Comparison of ENCODE assay signal across 16 cellular contexts in genomic region chr20:35395728-35396127, GRCh38. TPM values are rescaled to one million over a fixed set of nuclear protein-coding genes. Genes with fewer than 3 reads are reported as not detected.
DNase-seq lines count a peak whose midpoint lies in the region; ATAC-seq, FAIRE-seq and TF ChIP-seq lines count a peak whose summit lies in the region.
"Had no signal": no experiment of that assay in that cellular context is flagged by ENCODE, and none has a peak within 500 bp of the region (broad histone marks: within the 10 kb centered on the region; RNA-seq: fewer than 3 reads in every experiment).

No MANE protein-coding gene starts in this region.

- H3K27ac ChIP-seq in endothelial cell of umbilical vein (ENCODE audit: insufficient read depth, low read depth, low read length), result no peak overlapping the region
- H3K27ac ChIP-seq: left lung had no signal

- no peak overlapping the region for H2AFZ ChIP-seq in endothelial cell of umbilical vein (ENCODE audit: low read depth, low read length)

- TF ChIP-seq CTCF in BE2C (IDR thresholded peaks at IDR 0.05; ENCODE audit: low read depth, low read length), result no peak
- no peak for TF ChIP-seq CTCF in endothelial cell of umbilical vein (IDR thresholded peaks at IDR 0.05; ENCODE audit: extremely low read depth in 1 of 2, insufficient read depth in 1 of 2, low read depth in 1 of 2, low read length in 2 of 2)

- TF ChIP-seq POLR2A in endothelial cell of umbilical vein (IDR thresholded peaks at IDR 0.05; ENCODE audit: low read depth, low read length), result no peak

- H3K36me3 ChIP-seq in BE2C (peaks cover 12% of the 10 kb centered on the region), MG63 (peaks cover 57% of the 10 kb centered on the region), endothelial cell of umbilical vein (ENCODE audit: control insufficient read depth in 2 of 2, extremely low read depth in 1 of 2, insufficient read depth in 2 of 2, low read length in 2 of 2) (peaks cover 0 to 2% of the 10 kb centered on the region in 2 experiments)

- DNase-seq in BE2C (peak; percentile 17), MG63 (peak; percentile 89), endothelial cell of umbilical vein (ENCODE audit: low read depth, low spot score) (peak; percentile 48), non-pigmented ciliary epithelial cell (ENCODE audit: low read depth) (peak; percentile 32), MV-4-11 (lab: John Stamatoyannopoulos, UW) (no peak), OCI-M2 (lab: John Stamatoyannopoulos, UW; ENCODE audit: unreplicated experiment) (no peak), NCI-H510A treated with DMSO at 0.1 percent for 48 hours (lab: John Stamatoyannopoulos, UW) (no peak)
- DNase-seq: CD4-positive, CD25-positive, alpha-beta regulatory T cell; central memory CD4-positive, alpha-beta T cell; left lung; naive thymus-derived CD4-positive, alpha-beta T cell; NCI-H2081; stimulated activated CD4-positive, alpha-beta T cell treated with anti-CD3 and anti-CD28 coated beads, Interleukin-4, amount 100 ng/mL, for 1 hour; upper lobe of right lung had no signal

- no peak overlapping the region for H3K4me2 ChIP-seq in endothelial cell of umbilical vein (ENCODE audit: insufficient read depth, low read length)

- no peaks in the 10 kb centered on the region for H3K27me3 ChIP-seq in BE2C
- no peaks in the 10 kb centered on the region for H3K27me3 ChIP-seq in MG63
- H3K27me3 ChIP-seq in endothelial cell of umbilical vein (ENCODE audit: control insufficient read depth in 2 of 2, insufficient read depth in 2 of 2, low read length in 2 of 2), result no peaks in the 10 kb centered on the region
- H3K27me3 ChIP-seq: left lung, upper lobe of right lung had no signal

- CTCF ChIA-PET in endothelial cell of umbilical vein (lab: Charles Lee), result interaction anchor here (1.3 to 1.5 kb wide), 3 partner anchors 12 to 90 kb away, joined by 3 to 4 read pairs (median 3); no protein-coding TSS in a partner anchor

- no peak overlapping the region for H3K9ac ChIP-seq in endothelial cell of umbilical vein (replicated peaks; ENCODE audit: extremely low read depth, insufficient read depth, low read length)

- POLR2A ChIA-PET in endothelial cell of umbilical vein (lab: Charles Lee), result no interaction called here

- H3K9me3 ChIP-seq in BE2C (no peaks in the 10 kb centered on the region; the same call in 1 of the 2 replicates), MG63 (no peaks in the 10 kb centered on the region), endothelial cell of umbilical vein (replicated peaks; ENCODE audit: control insufficient read depth, insufficient read depth, low read length) (no peaks in the 10 kb centered on the region)
- H3K9me3 ChIP-seq: left lung, upper lobe of right lung had no signal

- no peaks in the 10 kb centered on the region for H3K9me1 ChIP-seq in endothelial cell of umbilical vein (replicated peaks; ENCODE audit: control insufficient read depth, extremely low read depth, insufficient read depth, low read length)

- H4K20me1 ChIP-seq in endothelial cell of umbilical vein (replicated peaks; ENCODE audit: control insufficient read depth, extremely low read depth, insufficient read depth, low read length), result no peaks in the 10 kb centered on the region

- no peak for ATAC-seq in GM21619 (IDR thresholded peaks at IDR 0.05; ENCODE audit: unreplicated experiment)
- ATAC-seq: HCT116; left lung; naive thymus-derived CD4-positive, alpha-beta T cell; upper lobe of right lung had no signal

- no TSS peak for BruUV-seq in endothelial cell of umbilical vein (replicated peaks; lab: Mats Ljungman, UMichigan)

- no peak overlapping the region for H3K4me3 ChIP-seq in BE2C (ENCODE audit: low read depth, low read length)
- H3K4me3 ChIP-seq in MG63, result no peak overlapping the region
- no peak overlapping the region for H3K4me3 ChIP-seq in endothelial cell of umbilical vein (replicated peaks in 1 of 3; ENCODE audit: insufficient read depth in 1 of 3, low read depth in 1 of 3, low read length in 3 of 3)
- H3K4me3 ChIP-seq: left lung, upper lobe of right lung had no signal

- FAIRE-seq in endothelial cell of umbilical vein (lab: Jason Lieb, UNC), result peak; percentile 18

- H3K4me1 ChIP-seq in BE2C (peaks cover 11% of the 10 kb centered on the region), endothelial cell of umbilical vein (ENCODE audit: control insufficient read depth, extremely low read depth, insufficient read depth, low read length) (peaks cover 31% of the 10 kb centered on the region)

- intact Hi-C loops in endothelial cell of umbilical vein (cut with micrococcal nuclease), result no loop called here

- peaks cover 26% of the 10 kb centered on the region for H3K79me2 ChIP-seq in endothelial cell of umbilical vein (ENCODE audit: control insufficient read depth, insufficient read depth, low read length)

- dilution Hi-C loops in endothelial cell of umbilical vein (cut with MboI; ENCODE audit: extremely low pct_ligation_motif_present, low sequenced_read_pairs), result no loop called here

TF ChIP-seq in endothelial cell of umbilical vein, 7 proteins besides CTCF, POLR2A, EP300 and RAD21:
- TF ChIP-seq JUN (IDR thresholded peaks at IDR 0.05; ENCODE audit: borderline replicate concordance, insufficient read depth, insufficient read length, low read depth) (no peak), GATA2 (IDR thresholded peaks at IDR 0.05; ENCODE audit: insufficient read depth, insufficient read length, low read depth, low read length) (no peak), MYC (IDR thresholded peaks at IDR 0.05; ENCODE audit: low read depth, low read length) (no peak), EZH2 (IDR thresholded peaks at IDR 0.05; ENCODE audit: borderline replicate concordance, low read depth, low read length, severe bottlenecking) (no peak), MAX (IDR thresholded peaks at IDR 0.05; ENCODE audit: insufficient read depth, insufficient read length) (no peak), FOS (IDR thresholded peaks at IDR 0.05; ENCODE audit: borderline replicate concordance, insufficient read depth, low read length) (no peak), POLR2AphosphoS5 (IDR thresholded peaks at IDR 0.05; ENCODE audit: insufficient read depth, low read depth, low read length) (no peak)

RNA-seq across cellular contexts. Expression of gene UQCC1, which starts 16.0 kb away (rescaled TPM):
- polyA plus RNA-seq in BE2C (2012; ENCODE audit: insufficient read depth, insufficient read length, low read depth), result 90.3 TPM
- total RNA-seq in MG63 (2014; rRNA removed; shearing (Covaris generic); ENCODE audit: low replicate concordance), result 43.0 and 66.7 TPM in 2 replicates
- total RNA-seq in endothelial cell of umbilical vein, result 31.5 and 48.4 TPM in 2 replicates
- 20.0 and 21.6 TPM in 2 replicates for polyA plus RNA-seq in endothelial cell of umbilical vein
- 18.4 and 20.4 TPM in 2 replicates for polyA plus RNA-seq in endothelial cell of umbilical vein (2011; cell fraction: cytosol; rRNA removed)
- polyA plus RNA-seq in endothelial cell of umbilical vein (2011; cell fraction: nucleus; rRNA removed), result 76.3 and 86.5 TPM in 2 replicates
- 24.9 and 33.9 TPM in 2 replicates for polyA plus RNA-seq in endothelial cell of umbilical vein (2012)
- polyA minus RNA-seq in endothelial cell of umbilical vein, result 42.0 and 57.5 TPM in 2 replicates
- 10.2 TPM for polyA minus RNA-seq in endothelial cell of umbilical vein (2011; cell fraction: cytosol; rRNA and poly(A)+ RNA removed)
- 45.4 and 58.9 TPM in 2 replicates for polyA minus RNA-seq in endothelial cell of umbilical vein (2011; cell fraction: nucleus; rRNA and poly(A)+ RNA removed)

RNA-seq across cellular contexts. Expression of gene GDF5, which starts 42.3 kb away (rescaled TPM):
- not detected for polyA plus RNA-seq in BE2C (2012; ENCODE audit: insufficient read depth, insufficient read length, low read depth)
- 0.49 TPM in 1 of 2 replicates, not detected in the other for total RNA-seq in MG63 (2014; rRNA removed; shearing (Covaris generic); ENCODE audit: low replicate concordance)
- total RNA-seq in endothelial cell of umbilical vein, result 0.18 TPM in 1 of 2 replicates, not detected in the other
- polyA plus RNA-seq in endothelial cell of umbilical vein, result 0.14 and 0.21 TPM in 2 replicates
- 0.10 and 0.13 TPM in 2 replicates for polyA plus RNA-seq in endothelial cell of umbilical vein (2011; cell fraction: cytosol; rRNA removed)
- 0.10 TPM in 1 of 2 replicates, not detected in the other for polyA plus RNA-seq in endothelial cell of umbilical vein (2011; cell fraction: nucleus; rRNA removed)
- polyA plus RNA-seq in endothelial cell of umbilical vein (2012), result 0.09 TPM in 1 of 2 replicates, not detected in the other
- 0.13 and 0.92 TPM in 2 replicates for polyA minus RNA-seq in endothelial cell of umbilical vein
- polyA minus RNA-seq in endothelial cell of umbilical vein (2011; cell fraction: cytosol; rRNA and poly(A)+ RNA removed), result not detected
- not detected in 2 replicates for polyA minus RNA-seq in endothelial cell of umbilical vein (2011; cell fraction: nucleus; rRNA and poly(A)+ RNA removed)
- total RNA-seq: CD4-positive, CD25-positive, alpha-beta regulatory T cell had no signal
- polyA plus RNA-seq: CD4-positive, CD25-positive, alpha-beta regulatory T cell; naive thymus-derived CD4-positive, alpha-beta T cell had no signal

RNA-seq across cellular contexts. Expression of gene CEP250, which starts 59.7 kb away (rescaled TPM):
- polyA plus RNA-seq in BE2C (2012; ENCODE audit: insufficient read depth, insufficient read length, low read depth), result 25.7 TPM
- 37.3 and 58.8 TPM in 2 replicates for total RNA-seq in MG63 (2014; rRNA removed; shearing (Covaris generic); ENCODE audit: low replicate concordance)
- 42.0 and 58.9 TPM in 2 replicates for total RNA-seq in endothelial cell of umbilical vein
- polyA plus RNA-seq in endothelial cell of umbilical vein, result 3.2 and 5.3 TPM in 2 replicates
- polyA plus RNA-seq in endothelial cell of umbilical vein (2011; cell fraction: cytosol; rRNA removed), result 10.9 and 11.7 TPM in 2 replicates
- polyA plus RNA-seq in endothelial cell of umbilical vein (2011; cell fraction: nucleus; rRNA removed), result 36.9 and 43.3 TPM in 2 replicates
- polyA plus RNA-seq in endothelial cell of umbilical vein (2012), result 23.7 and 31.8 TPM in 2 replicates
- polyA minus RNA-seq in endothelial cell of umbilical vein, result 18.7 and 21.7 TPM in 2 replicates
- 13.5 TPM for polyA minus RNA-seq in endothelial cell of umbilical vein (2011; cell fraction: cytosol; rRNA and poly(A)+ RNA removed)
- polyA minus RNA-seq in endothelial cell of umbilical vein (2011; cell fraction: nucleus; rRNA and poly(A)+ RNA removed), result 19.2 and 19.6 TPM in 2 replicates

Comparison
In these comparisons a context has a peak if more than half of its experiments do, and no peak if none do; other contexts are left out.
1. DNase-seq: peak in BE2C (single experiment), MG63 (single experiment), endothelial cell of umbilical vein (single experiment) and non-pigmented ciliary epithelial cell (single experiment); none in MV-4-11 (single experiment), OCI-M2 (single experiment) and NCI-H510A treated with DMSO at 0.1 percent for 48 hours (single experiment).